ENCODE assay signal across 8 cellular contexts in genomic region chr19:55386515-55386947, GRCh38. TPM values are rescaled to one million over a fixed set of nuclear protein-coding genes. Genes with fewer than 3 reads are reported as not detected.
DNase-seq lines count a peak whose midpoint lies in the region; ATAC-seq and TF ChIP-seq lines count a peak whose summit lies in the region.

No MANE protein-coding gene starts in this region.

- TF ChIP-seq EP300 in upper lobe of left lung (IDR thresholded peaks at IDR 0.05), result no peak

- H3K27ac ChIP-seq in left ventricle myocardium inferior (replicated peaks) (peak overlapping the region; percentile 95), lung (ENCODE audit: low read depth in 1 of 2, low read length in 1 of 2) (peak overlapping the region; percentile 93), upper lobe of left lung (peak overlapping the region; percentile 91 to 97 (median 92))

- ATAC-seq in lung (ENCODE audit: insufficient read depth, low FRiP score), result no peak
- ATAC-seq in upper lobe of left lung (ENCODE audit: low FRiP score in 2 of 2), result no peak
- no peak for ATAC-seq in GM21367 (IDR thresholded peaks at IDR 0.05; ENCODE audit: unreplicated experiment)

- no peak for DNase-seq in left ventricle myocardium inferior
- no peak for DNase-seq in cardiac septum (ENCODE audit: low spot score)
- no peak for DNase-seq in astrocyte of the spinal cord (ENCODE audit: low read depth, low spot score)
- no peak for DNase-seq in lung (ENCODE audit: low spot score)
- peak in 1 of 2 donors; percentile 81 for DNase-seq in upper lobe of left lung
- no peak for DNase-seq in SW480 (ENCODE audit: low spot score)
- no peak for DNase-seq in NCI-H187 treated with DMSO at 0.1 percent for 48 hours (lab: John Stamatoyannopoulos, UW)

- TF ChIP-seq CTCF in left ventricle myocardium inferior (IDR thresholded peaks at IDR 0.05; ENCODE audit: borderline replicate concordance), result no peak
- no peak for TF ChIP-seq CTCF in astrocyte of the spinal cord (IDR thresholded peaks at IDR 0.05; ENCODE audit: low read depth, low read length)
- TF ChIP-seq CTCF in lung (IDR thresholded peaks at IDR 0.05; ENCODE audit: control extremely low read depth, extremely low read depth), result no peak
- no peak for TF ChIP-seq CTCF in upper lobe of left lung (IDR thresholded peaks at IDR 0.05)

- in situ Hi-C loops in astrocyte of the spinal cord (cut with HindIII; ENCODE audit: low sequenced_read_pairs), result no loop called here

- H3K4me1 ChIP-seq in left ventricle myocardium inferior, result peaks cover 71% of the 10 kb centered on the region
- peaks cover 12 to 32% of the 10 kb centered on the region in 2 donors for H3K4me1 ChIP-seq in lung (ENCODE audit: control insufficient read depth in 2 of 2, insufficient read depth in 2 of 2, low read length in 2 of 2)
- peaks cover 41 to 59% (median 45%) of the 10 kb centered on the region in 4 donors for H3K4me1 ChIP-seq in upper lobe of left lung

- H3K27me3 ChIP-seq in left ventricle myocardium inferior (ENCODE audit: low read depth), result no peaks in the 10 kb centered on the region
- no peaks in the 10 kb centered on the region for H3K27me3 ChIP-seq in lung (ENCODE audit: control insufficient read depth, insufficient read depth)
- H3K27me3 ChIP-seq in upper lobe of left lung, result no peaks in the 10 kb centered on the region

- peaks cover 43% of the 10 kb centered on the region for H3K36me3 ChIP-seq in left ventricle myocardium inferior
- H3K36me3 ChIP-seq in lung (ENCODE audit: control insufficient read depth in 2 of 2, insufficient read depth in 2 of 2, low read length in 2 of 2), result peaks cover 3 to 41% of the 10 kb centered on the region in 2 donors
- peaks cover 12 to 50% (median 38%) of the 10 kb centered on the region in 4 donors for H3K36me3 ChIP-seq in upper lobe of left lung

- intact Hi-C loops in left ventricle myocardium inferior (cut with micrococcal nuclease) (no loop called here), cardiac septum (cut with DNase I) (loop anchor here (2.0 kb wide), 1 partner anchor 18 kb away; no protein-coding TSS in a partner anchor)

- 2 to 3% methylated on average over 31 of the region's 31 CpGs for WGBS in lung, 2 donors
- 1 to 2% methylated on average over 18 to 29 of the region's 31 CpGs for WGBS in upper lobe of left lung, 2 donors

- H3K4me3 ChIP-seq in left ventricle myocardium inferior (peak overlapping the region; percentile 85), astrocyte of the spinal cord (ENCODE audit: low read depth, low read length) (peak overlapping the region; percentile 99), lung (peak overlapping the region; percentile 97), upper lobe of left lung (peak overlapping the region; percentile 60 to 99 (median 85))

- no peak for TF ChIP-seq POLR2A in upper lobe of left lung (IDR thresholded peaks at IDR 0.05)

- no peaks in the 10 kb centered on the region for H3K9me3 ChIP-seq in left ventricle myocardium inferior (replicated peaks)
- peaks cover 0 to 2% of the 10 kb centered on the region in 2 donors for H3K9me3 ChIP-seq in lung (ENCODE audit: control insufficient read depth in 2 of 2, insufficient read depth in 1 of 2, low read length in 1 of 2)
- no peaks in the 10 kb centered on the region for H3K9me3 ChIP-seq in upper lobe of left lung

RNA-seq across cellular contexts. Expression of gene RPL28, which starts 0.8 kb away (rescaled TPM):
- total RNA-seq in left ventricle myocardium inferior, result 559 TPM
- 479 TPM for total RNA-seq in cardiac septum
- total RNA-seq in lung, result 1,000 to 10,000 TPM in 1 of 2 donors, 100 to 1,000 TPM in 1; 272 to 1,742 TPM
- polyA plus RNA-seq in lung, result 1,000 to 10,000 TPM; 1,460 to 3,086 TPM
- total RNA-seq in upper lobe of left lung, result 1,000 to 10,000 TPM in 2 of 6 donors, 100 to 1,000 TPM in 4; 308 to 1,892 (median 534) TPM

RNA-seq across cellular contexts. Expression of gene TMEM238, which starts 2.4 kb away (rescaled TPM):
- 0.69 TPM for total RNA-seq in left ventricle myocardium inferior
- 0.65 TPM for total RNA-seq in cardiac septum
- total RNA-seq in lung, result 10 to 100 TPM in 1 of 2 donors, under 1 TPM in 1; 0.43 to 31.0 TPM
- polyA plus RNA-seq in lung, result under 1 TPM; 0.76 to 0.89 TPM
- 10 to 100 TPM; 22.0 to 54.6 (median 36.0) TPM for total RNA-seq in upper lobe of left lung

RNA-seq across cellular contexts. Expression of gene TMEM190, which starts 9.9 kb away (rescaled TPM):
- total RNA-seq in left ventricle myocardium inferior (not detected), cardiac septum (not detected), lung (100 to 1,000 TPM in 1 of 2 donors, 10 to 100 TPM in 1; 14.3 to 106 TPM), upper lobe of left lung (10 to 100 TPM in 4 of 6 donors, 1 to 10 TPM in 1, under 1 TPM in 1; 0.92 to 48.6 (median 20.9) TPM)
- 10 to 100 TPM; 56.2 to 68.8 TPM for polyA plus RNA-seq in lung

RNA-seq across cellular contexts. Expression of gene IL11, which starts 16.3 kb away (rescaled TPM):
- total RNA-seq in left ventricle myocardium inferior, result not detected
- not detected for total RNA-seq in cardiac septum
- under 1 TPM in 1 of 2 donors, not detected in 1; 0.74 TPM for total RNA-seq in lung
- polyA plus RNA-seq in lung, result under 1 TPM; 0.26 to 0.41 TPM
- total RNA-seq in upper lobe of left lung, result under 1 TPM in 2 of 6 donors, not detected in 4; 0.20 to 0.34 TPM

RNA-seq across cellular contexts. Expression of gene UBE2S, which starts 21.1 kb away (rescaled TPM):
- 33.2 TPM for total RNA-seq in left ventricle myocardium inferior
- total RNA-seq in cardiac septum, result 28.4 TPM
- total RNA-seq in lung, result 10 to 100 TPM; 22.8 to 25.6 TPM
- 10 to 100 TPM; 11.3 to 17.3 TPM for polyA plus RNA-seq in lung
- 10 to 100 TPM in 5 of 6 donors, 1 to 10 TPM in 1; 6.5 to 31.6 (median 19.0) TPM for total RNA-seq in upper lobe of left lung
